In genomic region chr6:33442283-33442682, GRCh38 we compare ENCODE assay signal across 21 cellular contexts. TPM values are rescaled to one million over a fixed set of nuclear protein-coding genes. Genes with fewer than 3 reads are reported as not detected.
DNase-seq lines count a peak whose midpoint lies in the region; ATAC-seq and TF ChIP-seq lines count a peak whose summit lies in the region.
"Had no signal": no experiment of that assay in that cellular context is flagged by ENCODE, and none has a peak within 500 bp of the region (broad histone marks: within the 10 kb centered on the region; RNA-seq: fewer than 3 reads in every experiment).

No MANE protein-coding gene starts in this region.

- ATAC-seq in stimulated activated effector memory CD8-positive, alpha-beta T cell treated with anti-CD3 and anti-CD28 coated beads, Interleukin-12 subunit alpha, Interleukin-12 subunit beta, amount 100 ng/mL, for 72 hours, result no peak
- ATAC-seq: HepG2 had no signal

- H3K27ac Mint-ChIP-seq in activated CD4-positive, alpha-beta T cell treated with anti-CD3 and anti-CD28 coated beads, Interleukin-2, amount 10 ng/mL, durations not matched to agents 7 days and 5 days, result peak overlapping the region; percentile 16
- no peak overlapping the region for H3K27ac Mint-ChIP-seq in activated CD4-positive, alpha-beta T cell treated with anti-CD3 and anti-CD28 coated beads, Interleukin-2, amount 10 ng/mL, durations not matched to agents 24 days and 14 days
- H3K27ac Mint-ChIP-seq in endothelial cell (ENCODE audit: unreplicated experiment) (peak overlapping the region; percentile 52), CD14-positive monocyte (peak overlapping the region in 1 of 7 donors; percentile 40)
- H3K27ac Mint-ChIP-seq in stimulated activated effector memory CD8-positive, alpha-beta T cell treated with anti-CD3 and anti-CD28 coated beads, Interleukin-12 subunit alpha, Interleukin-12 subunit beta, amount 100 ng/mL, for 72 hours, result peak overlapping the region; percentile 79

- no peaks in the 10 kb centered on the region for H3K4me1 ChIP-seq in HEK293 (ENCODE audit: control insufficient read depth, insufficient read depth, low read length)

- TF ChIP-seq CTCF in HEK293 (tag by site-specific recombination; IDR thresholded peaks at IDR 0.05) (no peak), endothelial cell (IDR thresholded peaks at IDR 0.05; ENCODE audit: unreplicated experiment) (no peak), CD14-positive monocyte (IDR thresholded peaks at IDR 0.05) (no peak)

- H3K27me3 Mint-ChIP-seq in activated CD4-positive, alpha-beta T cell treated with anti-CD3 and anti-CD28 coated beads, Interleukin-2, amount 10 ng/mL, durations not matched to agents 7 days and 5 days, result no peaks in the 10 kb centered on the region
- H3K27me3 Mint-ChIP-seq in activated CD4-positive, alpha-beta T cell treated with anti-CD3 and anti-CD28 coated beads, Interleukin-2, amount 10 ng/mL, durations not matched to agents 24 days and 14 days, result no peaks in the 10 kb centered on the region
- peaks cover 6% of the 10 kb centered on the region for H3K27me3 Mint-ChIP-seq in endothelial cell (ENCODE audit: unreplicated experiment)
- peaks cover 0 to 4% (median 0%) of the 10 kb centered on the region in 3 donors for H3K27me3 Mint-ChIP-seq in CD14-positive monocyte (ENCODE audit: low read depth in 3 of 3)

- POLR2A ChIA-PET in activated CD4-positive, alpha-beta T cell treated with anti-CD3 and anti-CD28 coated beads, Interleukin-2, amount 10 ng/mL, durations not matched to agents 7 days and 5 days (lab: Charles Lee), result no interaction called here
- POLR2A ChIA-PET in HEK293 (lab: Yijun Ruan, JAX), result interaction anchor here (0.9 to 1.1 kb wide), 3 partner anchors 12 to 24 kb away, joined by 3 to 5 read pairs (median 3); partner anchors contain the start of genes CUTA and ZBTB9

- H3K9me3 Mint-ChIP-seq in activated CD4-positive, alpha-beta T cell treated with anti-CD3 and anti-CD28 coated beads, Interleukin-2, amount 10 ng/mL, durations not matched to agents 7 days and 5 days, result no peaks in the 10 kb centered on the region
- no peaks in the 10 kb centered on the region for H3K9me3 Mint-ChIP-seq in activated CD4-positive, alpha-beta T cell treated with anti-CD3 and anti-CD28 coated beads, Interleukin-2, amount 10 ng/mL, durations not matched to agents 24 days and 14 days
- H3K9me3 Mint-ChIP-seq in endothelial cell (ENCODE audit: unreplicated experiment) (no peaks in the 10 kb centered on the region), CD14-positive monocyte (peaks cover 0 to 1% (median 0%) of the 10 kb centered on the region in 7 donors)
- no peaks in the 10 kb centered on the region for H3K9me3 Mint-ChIP-seq in stimulated activated effector memory CD8-positive, alpha-beta T cell treated with anti-CD3 and anti-CD28 coated beads, Interleukin-12 subunit alpha, Interleukin-12 subunit beta, amount 100 ng/mL, for 72 hours

- intact Hi-C loops in activated CD4-positive, alpha-beta T cell treated with anti-CD3 and anti-CD28 coated beads, Interleukin-2, amount 10 ng/mL, durations not matched to agents 24 days and 14 days (cut with micrococcal nuclease), result no loop called here
- intact Hi-C loops in CD14-positive monocyte (cut with micrococcal nuclease), result no loop called here

- no peaks in the 10 kb centered on the region for H3K4me1 Mint-ChIP-seq in activated CD4-positive, alpha-beta T cell treated with anti-CD3 and anti-CD28 coated beads, Interleukin-2, amount 10 ng/mL, durations not matched to agents 7 days and 5 days
- peaks cover 3% of the 10 kb centered on the region for H3K4me1 Mint-ChIP-seq in activated CD4-positive, alpha-beta T cell treated with anti-CD3 and anti-CD28 coated beads, Interleukin-2, amount 10 ng/mL, durations not matched to agents 24 days and 14 days
- H3K4me1 Mint-ChIP-seq in endothelial cell (ENCODE audit: unreplicated experiment) (peaks cover 3% of the 10 kb centered on the region), CD14-positive monocyte (peaks cover 34% of the 10 kb centered on the region)
- peaks cover 11% of the 10 kb centered on the region for H3K4me1 Mint-ChIP-seq in stimulated activated effector memory CD8-positive, alpha-beta T cell treated with anti-CD3 and anti-CD28 coated beads, Interleukin-12 subunit alpha, Interleukin-12 subunit beta, amount 100 ng/mL, for 72 hours

- no peaks in the 10 kb centered on the region for H3K9me3 ChIP-seq in HEK293 (ENCODE audit: control insufficient read depth, insufficient read depth, low read depth, low read length)
- H3K9me3 ChIP-seq: SK-N-SH had no signal

- no peak for DNase-seq in activated CD4-positive, alpha-beta T cell treated with anti-CD3 and anti-CD28 coated beads, Interleukin-2, amount 10 ng/mL, durations not matched to agents 7 days and 5 days
- no peak for DNase-seq in activated CD4-positive, alpha-beta T cell treated with anti-CD3 and anti-CD28 coated beads, Interleukin-2, amount 10 ng/mL, durations not matched to agents 24 days and 14 days
- no peak for DNase-seq in endothelial cell (ENCODE audit: low spot score)
- no peak for DNase-seq in stimulated activated effector memory CD8-positive, alpha-beta T cell treated with anti-CD3 and anti-CD28 coated beads, Interleukin-12 subunit alpha, Interleukin-12 subunit beta, amount 100 ng/mL, for 72 hours (ENCODE audit: low spot score in 2 of 2)
- no peak for DNase-seq in CD14-positive monocyte (ENCODE audit: low spot score)
- no peak for DNase-seq in NCI-H1436 (lab: John Stamatoyannopoulos, UW)
- DNase-seq: 8988T, AML-193, C1 segment of cervical spinal cord, KBM-7, MM.1S, NCI-H1092, NCI-H1436 treated with DMSO at 0.1 percent for 48 hours, NCI-H2029, NCI-H226, NCI-H510A treated with DMSO at 0.1 percent for 48 hours, NCI-H748 treated with DMSO at 0.1 percent for 48 hours, SIG-M5 had no signal

- H3K36me3 ChIP-seq in HEK293 (ENCODE audit: control insufficient read depth in 2 of 2, insufficient read depth in 1 of 2, low read length in 2 of 2), result peaks cover under 1 to 58% of the 10 kb centered on the region in 2 experiments; a peak in 2 of 3 replicates

- CTCF ChIA-PET in activated CD4-positive, alpha-beta T cell treated with anti-CD3 and anti-CD28 coated beads, Interleukin-2, amount 10 ng/mL, durations not matched to agents 7 days and 5 days (lab: Charles Lee), result interaction anchor here (1.6 kb wide), 1 partner anchor 12 kb away, joined by 5 read pairs; the partner anchor contains the start of gene ZBTB9
- CTCF ChIA-PET in HEK293 (lab: Yijun Ruan, JAX), result interaction anchor here (0.6 kb wide), 1 partner anchor 20 kb away, joined by 3 read pairs; no protein-coding TSS in a partner anchor

- no peak overlapping the region for H3K27ac ChIP-seq in HEK293 (ENCODE audit: extremely low read depth, low read depth, low read length)

- H3K4me3 ChIP-seq in HEK293 (ENCODE audit: low read depth, low read length), result no peak overlapping the region

- H3K36me3 Mint-ChIP-seq in activated CD4-positive, alpha-beta T cell treated with anti-CD3 and anti-CD28 coated beads, Interleukin-2, amount 10 ng/mL, durations not matched to agents 7 days and 5 days (ENCODE audit: low read depth), result peaks cover 40% of the 10 kb centered on the region
- H3K36me3 Mint-ChIP-seq in activated CD4-positive, alpha-beta T cell treated with anti-CD3 and anti-CD28 coated beads, Interleukin-2, amount 10 ng/mL, durations not matched to agents 24 days and 14 days (ENCODE audit: low read depth), result peaks cover 59% of the 10 kb centered on the region
- H3K36me3 Mint-ChIP-seq in endothelial cell (ENCODE audit: low read depth, unreplicated experiment) (peaks cover 31% of the 10 kb centered on the region), CD14-positive monocyte (peaks cover 34 to 41% of the 10 kb centered on the region in 2 donors)
- peaks cover 81% of the 10 kb centered on the region for H3K36me3 Mint-ChIP-seq in stimulated activated effector memory CD8-positive, alpha-beta T cell treated with anti-CD3 and anti-CD28 coated beads, Interleukin-12 subunit alpha, Interleukin-12 subunit beta, amount 100 ng/mL, for 72 hours

- H3K4me3 Mint-ChIP-seq in activated CD4-positive, alpha-beta T cell treated with anti-CD3 and anti-CD28 coated beads, Interleukin-2, amount 10 ng/mL, durations not matched to agents 7 days and 5 days, result no peak overlapping the region
- H3K4me3 Mint-ChIP-seq in activated CD4-positive, alpha-beta T cell treated with anti-CD3 and anti-CD28 coated beads, Interleukin-2, amount 10 ng/mL, durations not matched to agents 24 days and 14 days, result no peak overlapping the region
- H3K4me3 Mint-ChIP-seq in endothelial cell (ENCODE audit: unreplicated experiment) (peak overlapping the region; percentile 31), CD14-positive monocyte (no peak overlapping the region)
- H3K4me3 Mint-ChIP-seq in stimulated activated effector memory CD8-positive, alpha-beta T cell treated with anti-CD3 and anti-CD28 coated beads, Interleukin-12 subunit alpha, Interleukin-12 subunit beta, amount 100 ng/mL, for 72 hours, result no peak overlapping the region

RNA-seq across cellular contexts. Expression of gene ZBTB9, which starts 12.1 kb away (rescaled TPM):
- 1 to 10 TPM; 9.0 to 9.9 TPM for total RNA-seq in activated CD4-positive, alpha-beta T cell treated with anti-CD3 and anti-CD28 coated beads, Interleukin-2, amount 10 ng/mL, durations not matched to agents 7 days and 5 days
- total RNA-seq in activated CD4-positive, alpha-beta T cell treated with anti-CD3 and anti-CD28 coated beads, Interleukin-2, amount 10 ng/mL, durations not matched to agents 24 days and 14 days, result 14.2 and 14.5 TPM in 2 replicates
- total RNA-seq in endothelial cell (ENCODE audit: unreplicated experiment), result 18.7 TPM
- 1 to 10 TPM in 1 of 2 donors, under 1 TPM in 1; 0.42 to 2.0 TPM for polyA plus RNA-seq in CD14-positive monocyte

RNA-seq across cellular contexts. Expression of gene SYNGAP1, which starts 22.4 kb away (rescaled TPM):
- total RNA-seq in activated CD4-positive, alpha-beta T cell treated with anti-CD3 and anti-CD28 coated beads, Interleukin-2, amount 10 ng/mL, durations not matched to agents 7 days and 5 days, result 10 to 100 TPM; 42.9 to 44.9 TPM
- total RNA-seq in activated CD4-positive, alpha-beta T cell treated with anti-CD3 and anti-CD28 coated beads, Interleukin-2, amount 10 ng/mL, durations not matched to agents 24 days and 14 days, result 41.5 and 44.6 TPM in 2 replicates
- total RNA-seq in endothelial cell (ENCODE audit: unreplicated experiment), result 48.6 TPM
- polyA plus RNA-seq in CD14-positive monocyte, result not detected

RNA-seq across cellular contexts. Expression of gene CUTA, which starts 24.4 kb away (rescaled TPM):
- 100 to 1,000 TPM; 191 to 207 TPM for total RNA-seq in activated CD4-positive, alpha-beta T cell treated with anti-CD3 and anti-CD28 coated beads, Interleukin-2, amount 10 ng/mL, durations not matched to agents 7 days and 5 days
- 120 and 124 TPM in 2 replicates for total RNA-seq in activated CD4-positive, alpha-beta T cell treated with anti-CD3 and anti-CD28 coated beads, Interleukin-2, amount 10 ng/mL, durations not matched to agents 24 days and 14 days
- total RNA-seq in endothelial cell (ENCODE audit: unreplicated experiment), result 163 TPM
- polyA plus RNA-seq in CD14-positive monocyte, result 100 to 1,000 TPM; 153 to 160 TPM

RNA-seq across cellular contexts. Expression of gene PHF1, which starts 31.5 kb away (rescaled TPM):
- 10 to 100 TPM; 34.2 to 37.7 TPM for total RNA-seq in activated CD4-positive, alpha-beta T cell treated with anti-CD3 and anti-CD28 coated beads, Interleukin-2, amount 10 ng/mL, durations not matched to agents 7 days and 5 days
- 29.5 and 33.6 TPM in 2 replicates for total RNA-seq in activated CD4-positive, alpha-beta T cell treated with anti-CD3 and anti-CD28 coated beads, Interleukin-2, amount 10 ng/mL, durations not matched to agents 24 days and 14 days
- total RNA-seq in endothelial cell (ENCODE audit: unreplicated experiment), result 60.0 TPM
- polyA plus RNA-seq in CD14-positive monocyte, result 1 to 10 TPM; 3.0 to 3.5 TPM

RNA-seq across cellular contexts. Expression of gene KIFC1, which starts 50.7 kb away (rescaled TPM):
- 100 to 1,000 TPM; 157 to 167 TPM for total RNA-seq in activated CD4-positive, alpha-beta T cell treated with anti-CD3 and anti-CD28 coated beads, Interleukin-2, amount 10 ng/mL, durations not matched to agents 7 days and 5 days
- 64.9 and 66.5 TPM in 2 replicates for total RNA-seq in activated CD4-positive, alpha-beta T cell treated with anti-CD3 and anti-CD28 coated beads, Interleukin-2, amount 10 ng/mL, durations not matched to agents 24 days and 14 days
- 19.0 TPM for total RNA-seq in endothelial cell (ENCODE audit: unreplicated experiment)
- polyA plus RNA-seq in CD14-positive monocyte, result under 1 TPM; 0.14 to 0.68 TPM
